In the genomic region with DNA sequence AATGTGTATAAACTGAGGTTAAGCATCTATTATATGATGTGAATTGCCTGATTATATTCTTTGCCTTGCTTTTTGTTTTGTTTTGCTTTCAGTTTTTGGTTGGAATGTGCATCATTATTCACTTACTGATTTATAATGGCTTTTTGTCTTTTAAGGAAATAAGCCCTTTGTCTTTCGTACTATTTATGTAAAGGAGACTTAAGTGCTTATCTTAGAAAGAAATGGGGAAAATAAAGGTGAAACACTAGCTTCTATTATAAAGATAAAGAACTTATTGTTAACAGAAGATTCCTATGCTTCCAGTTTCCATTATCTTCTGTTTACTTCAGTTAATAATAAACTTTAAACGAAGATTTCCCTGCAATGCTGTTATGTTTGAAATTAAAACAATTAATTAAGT, we compare ENCODE assay signal across 1 cellular context.
TF ChIP-seq lines count a peak whose summit lies in the region.

No MANE protein-coding gene starts in this region.

TF ChIP-seq in H1, 55 proteins besides CTCF, POLR2A, EP300 and RAD21 (continued from another document):
- TF ChIP-seq, protein P1, sequence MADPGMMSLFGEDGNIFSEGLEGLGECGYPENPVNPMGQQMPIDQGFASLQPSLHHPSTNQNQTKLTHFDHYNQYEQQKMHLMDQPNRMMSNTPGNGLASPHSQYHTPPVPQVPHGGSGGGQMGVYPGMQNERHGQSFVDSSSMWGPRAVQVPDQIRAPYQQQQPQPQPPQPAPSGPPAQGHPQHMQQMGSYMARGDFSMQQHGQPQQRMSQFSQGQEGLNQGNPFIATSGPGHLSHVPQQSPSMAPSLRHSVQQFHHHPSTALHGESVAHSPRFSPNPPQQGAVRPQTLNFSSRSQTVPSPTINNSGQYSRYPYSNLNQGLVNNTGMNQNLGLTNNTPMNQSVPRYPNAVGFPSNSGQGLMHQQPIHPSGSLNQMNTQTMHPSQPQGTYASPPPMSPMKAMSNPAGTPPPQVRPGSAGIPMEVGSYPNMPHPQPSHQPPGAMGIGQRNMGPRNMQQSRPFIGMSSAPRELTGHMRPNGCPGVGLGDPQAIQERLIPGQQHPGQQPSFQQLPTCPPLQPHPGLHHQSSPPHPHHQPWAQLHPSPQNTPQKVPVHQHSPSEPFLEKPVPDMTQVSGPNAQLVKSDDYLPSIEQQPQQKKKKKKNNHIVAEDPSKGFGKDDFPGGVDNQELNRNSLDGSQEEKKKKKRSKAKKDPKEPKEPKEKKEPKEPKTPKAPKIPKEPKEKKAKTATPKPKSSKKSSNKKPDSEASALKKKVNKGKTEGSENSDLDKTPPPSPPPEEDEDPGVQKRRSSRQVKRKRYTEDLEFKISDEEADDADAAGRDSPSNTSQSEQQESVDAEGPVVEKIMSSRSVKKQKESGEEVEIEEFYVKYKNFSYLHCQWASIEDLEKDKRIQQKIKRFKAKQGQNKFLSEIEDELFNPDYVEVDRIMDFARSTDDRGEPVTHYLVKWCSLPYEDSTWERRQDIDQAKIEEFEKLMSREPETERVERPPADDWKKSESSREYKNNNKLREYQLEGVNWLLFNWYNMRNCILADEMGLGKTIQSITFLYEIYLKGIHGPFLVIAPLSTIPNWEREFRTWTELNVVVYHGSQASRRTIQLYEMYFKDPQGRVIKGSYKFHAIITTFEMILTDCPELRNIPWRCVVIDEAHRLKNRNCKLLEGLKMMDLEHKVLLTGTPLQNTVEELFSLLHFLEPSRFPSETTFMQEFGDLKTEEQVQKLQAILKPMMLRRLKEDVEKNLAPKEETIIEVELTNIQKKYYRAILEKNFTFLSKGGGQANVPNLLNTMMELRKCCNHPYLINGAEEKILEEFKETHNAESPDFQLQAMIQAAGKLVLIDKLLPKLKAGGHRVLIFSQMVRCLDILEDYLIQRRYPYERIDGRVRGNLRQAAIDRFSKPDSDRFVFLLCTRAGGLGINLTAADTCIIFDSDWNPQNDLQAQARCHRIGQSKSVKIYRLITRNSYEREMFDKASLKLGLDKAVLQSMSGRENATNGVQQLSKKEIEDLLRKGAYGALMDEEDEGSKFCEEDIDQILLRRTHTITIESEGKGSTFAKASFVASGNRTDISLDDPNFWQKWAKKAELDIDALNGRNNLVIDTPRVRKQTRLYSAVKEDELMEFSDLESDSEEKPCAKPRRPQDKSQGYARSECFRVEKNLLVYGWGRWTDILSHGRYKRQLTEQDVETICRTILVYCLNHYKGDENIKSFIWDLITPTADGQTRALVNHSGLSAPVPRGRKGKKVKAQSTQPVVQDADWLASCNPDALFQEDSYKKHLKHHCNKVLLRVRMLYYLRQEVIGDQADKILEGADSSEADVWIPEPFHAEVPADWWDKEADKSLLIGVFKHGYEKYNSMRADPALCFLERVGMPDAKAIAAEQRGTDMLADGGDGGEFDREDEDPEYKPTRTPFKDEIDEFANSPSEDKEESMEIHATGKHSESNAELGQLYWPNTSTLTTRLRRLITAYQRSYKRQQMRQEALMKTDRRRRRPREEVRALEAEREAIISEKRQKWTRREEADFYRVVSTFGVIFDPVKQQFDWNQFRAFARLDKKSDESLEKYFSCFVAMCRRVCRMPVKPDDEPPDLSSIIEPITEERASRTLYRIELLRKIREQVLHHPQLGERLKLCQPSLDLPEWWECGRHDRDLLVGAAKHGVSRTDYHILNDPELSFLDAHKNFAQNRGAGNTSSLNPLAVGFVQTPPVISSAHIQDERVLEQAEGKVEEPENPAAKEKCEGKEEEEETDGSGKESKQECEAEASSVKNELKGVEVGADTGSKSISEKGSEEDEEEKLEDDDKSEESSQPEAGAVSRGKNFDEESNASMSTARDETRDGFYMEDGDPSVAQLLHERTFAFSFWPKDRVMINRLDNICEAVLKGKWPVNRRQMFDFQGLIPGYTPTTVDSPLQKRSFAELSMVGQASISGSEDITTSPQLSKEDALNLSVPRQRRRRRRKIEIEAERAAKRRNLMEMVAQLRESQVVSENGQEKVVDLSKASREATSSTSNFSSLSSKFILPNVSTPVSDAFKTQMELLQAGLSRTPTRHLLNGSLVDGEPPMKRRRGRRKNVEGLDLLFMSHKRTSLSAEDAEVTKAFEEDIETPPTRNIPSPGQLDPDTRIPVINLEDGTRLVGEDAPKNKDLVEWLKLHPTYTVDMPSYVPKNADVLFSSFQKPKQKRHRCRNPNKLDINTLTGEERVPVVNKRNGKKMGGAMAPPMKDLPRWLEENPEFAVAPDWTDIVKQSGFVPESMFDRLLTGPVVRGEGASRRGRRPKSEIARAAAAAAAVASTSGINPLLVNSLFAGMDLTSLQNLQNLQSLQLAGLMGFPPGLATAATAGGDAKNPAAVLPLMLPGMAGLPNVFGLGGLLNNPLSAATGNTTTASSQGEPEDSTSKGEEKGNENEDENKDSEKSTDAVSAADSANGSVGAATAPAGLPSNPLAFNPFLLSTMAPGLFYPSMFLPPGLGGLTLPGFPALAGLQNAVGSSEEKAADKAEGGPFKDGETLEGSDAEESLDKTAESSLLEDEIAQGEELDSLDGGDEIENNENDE (IDR thresholded peaks at IDR 0.05; ENCODE audit: insufficient replicate concordance, low read length) = peak; percentile 95
- TF ChIP-seq SAP30 (IDR thresholded peaks at IDR 0.05; ENCODE audit: insufficient read depth, insufficient replicate concordance, low read length) = no peak
TF ChIP-seq in H1: peak in this region for 1.
